Comparison of ENCODE assay signal across 3 cellular contexts in the genomic region with DNA sequence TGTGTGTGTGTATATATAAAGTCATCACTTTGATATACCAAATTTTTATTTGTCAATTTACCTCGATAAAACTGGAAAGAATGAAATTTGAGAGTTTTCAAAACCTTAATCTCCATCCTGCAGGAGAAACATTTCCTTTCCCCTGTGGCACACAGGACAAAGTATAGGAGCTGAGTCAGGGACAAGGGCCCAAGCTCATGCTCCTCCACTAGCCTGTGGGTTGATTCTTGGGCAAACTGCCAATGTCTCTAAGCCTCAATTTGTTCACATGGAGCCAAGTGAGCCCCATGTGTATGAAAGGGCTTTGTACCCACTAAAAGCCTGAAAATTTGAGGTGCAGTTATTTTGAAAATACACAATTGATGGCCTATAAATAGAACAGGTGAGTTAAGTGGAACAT.
TF ChIP-seq lines count a peak whose summit lies in the region.

No MANE protein-coding gene starts in this region.

TF ChIP-seq in SK-N-SH treated with all-trans-retinoic acid at 6 μM for 48 hours, 23 proteins besides CTCF, POLR2A, EP300 and RAD21:
- TF ChIP-seq ZNF70 (CRISPR knock-in tag; IDR thresholded peaks at IDR 0.05) (no peak), TCF4 (CRISPR knock-in tag; IDR thresholded peaks at IDR 0.05; ENCODE audit: borderline replicate concordance) (no peak), TSHZ2 (CRISPR knock-in tag; IDR thresholded peaks at IDR 0.05) (no peak), ZFP30 (CRISPR knock-in tag; IDR thresholded peaks at IDR 0.05) (no peak), ISL1 (CRISPR knock-in tag; IDR thresholded peaks at IDR 0.05) (no peak), GLIS3 (CRISPR knock-in tag; IDR thresholded peaks at IDR 0.05) (no peak), ZNF8 (CRISPR knock-in tag; IDR thresholded peaks at IDR 0.05) (no peak), ZFP3 (CRISPR knock-in tag; IDR thresholded peaks at IDR 0.05) (no peak), ESRRG (CRISPR knock-in tag; IDR thresholded peaks at IDR 0.05) (no peak), SNAI2 (CRISPR knock-in tag; IDR thresholded peaks at IDR 0.05) (no peak), ARNTL (CRISPR knock-in tag; IDR thresholded peaks at IDR 0.05; ENCODE audit: borderline replicate concordance, low read depth) (no peak), TOX (CRISPR knock-in tag; IDR thresholded peaks at IDR 0.05; ENCODE audit: borderline replicate concordance) (no peak), RARB (CRISPR knock-in tag; IDR thresholded peaks at IDR 0.05) (no peak), CREB5 (CRISPR knock-in tag; IDR thresholded peaks at IDR 0.05; ENCODE audit: low read depth) (no peak)

TF ChIP-seq in SK-N-SH, 30 proteins besides CTCF, POLR2A, EP300 and RAD21:
- no peak for TF ChIP-seq TAF1 (IDR thresholded peaks at IDR 0.05; ENCODE audit: borderline replicate concordance, low read depth, low read length)
- TF ChIP-seq MEF2A (IDR thresholded peaks at IDR 0.05; ENCODE audit: borderline replicate concordance, low read depth), result no peak
- TF ChIP-seq MXI1 (IDR thresholded peaks at IDR 0.05; ENCODE audit: low read depth, low read length), result no peak
- TF ChIP-seq POLR2AphosphoS5 (IDR thresholded peaks at IDR 0.05; ENCODE audit: low read depth, low read length), result no peak

TF ChIP-seq in H1, 55 proteins besides CTCF, POLR2A, EP300 and RAD21:
- TF ChIP-seq CTBP2 (IDR thresholded peaks at IDR 0.05; ENCODE audit: borderline replicate concordance, insufficient read depth, insufficient read length, low read length) (no peak), BCL11A (IDR thresholded peaks at IDR 0.05; ENCODE audit: low read depth in 2 of 2, low read length in 2 of 2) (no peak), SRF (IDR thresholded peaks at IDR 0.05; ENCODE audit: low read depth, low read length) (no peak), GTF2F1 (IDR thresholded peaks at IDR 0.05; ENCODE audit: borderline replicate concordance, low read depth, low read length) (no peak), NANOG (IDR thresholded peaks at IDR 0.05; ENCODE audit: insufficient read depth, low read depth, low read length, poor library complexity, severe bottlenecking) (no peak), CHD2 (IDR thresholded peaks at IDR 0.05; ENCODE audit: low read length) (no peak), CREB1 (IDR thresholded peaks at IDR 0.05) (no peak)
TF ChIP-seq in H1: peak in this region for 0.
